ENCODE assay signal across 15 cellular contexts in genomic region chr6:31592396-31592771, GRCh38. TPM values are rescaled to one million over a fixed set of nuclear protein-coding genes. Genes with fewer than 3 reads are reported as not detected.
DNase-seq lines count a peak whose midpoint lies in the region; ATAC-seq and TF ChIP-seq lines count a peak whose summit lies in the region.
"Had no signal": no experiment of that assay in that cellular context is flagged by ENCODE, and none has a peak within 500 bp of the region (broad histone marks: within the 10 kb centered on the region; RNA-seq: fewer than 3 reads in every experiment).

No MANE protein-coding gene starts in this region.

- H3K27ac ChIP-seq in BLaER1 treated with 17β-estradiol and CSF1 and Interleukin-3, amounts not matched to agents 10 nM and 100 nM, result peak overlapping the region in 9 of 11 experiments; percentile 2 to 67 (median 51); a peak in 15 of 22 replicates
- H3K27ac ChIP-seq: SK-N-MC had no signal

- H3K4me3 ChIP-seq in BLaER1 treated with 17β-estradiol and CSF1 and Interleukin-3, amounts not matched to agents 10 nM and 100 nM, result 0 out of 20 replicates have a peak overlapping the region, but pooled peaks of 1 of the 10 experiments have one; percentile 11
- H3K4me3 ChIP-seq in GM12875 (ENCODE audit: low read depth, low read length), result peak overlapping the region; percentile 36
- H3K4me3 ChIP-seq in HAP-1, result no peak overlapping the region
- H3K4me3 ChIP-seq: SK-N-MC had no signal

- H3K27ac Mint-ChIP-seq in activated CD4-positive, alpha-beta memory T cell treated with anti-CD3 and anti-CD28 coated beads, Interleukin-2, amount 10 ng/mL, durations not matched to agents 7 days and 5 days, result peak overlapping the region; percentile 89
- peak overlapping the region; percentile 90 for H3K27ac Mint-ChIP-seq in memory B cell

- peak; percentile 3 for ATAC-seq in memory B cell (ENCODE audit: low read depth)
- no peak for ATAC-seq in HG02852 (IDR thresholded peaks at IDR 0.05; ENCODE audit: unreplicated experiment)
- ATAC-seq in HG02973 (IDR thresholded peaks at IDR 0.05; ENCODE audit: unreplicated experiment), result no peak

- H3K4me1 Mint-ChIP-seq in activated CD4-positive, alpha-beta memory T cell treated with anti-CD3 and anti-CD28 coated beads, Interleukin-2, amount 10 ng/mL, durations not matched to agents 7 days and 5 days, result peaks cover 74% of the 10 kb centered on the region
- peaks cover 38% of the 10 kb centered on the region for H3K4me1 Mint-ChIP-seq in memory B cell

- no peak for DNase-seq in activated CD4-positive, alpha-beta memory T cell treated with anti-CD3 and anti-CD28 coated beads, Interleukin-2, amount 10 ng/mL, durations not matched to agents 7 days and 5 days
- DNase-seq in memory B cell (ENCODE audit: low spot score in 2 of 2) (no peak), NCI-H2227 treated with DMSO at 0.1 percent for 48 hours (lab: John Stamatoyannopoulos, UW) (no peak), HAP-1 (ENCODE audit: low spot score in 2 of 2) (no peak)
- DNase-seq: AML-193, aorta, mammary epithelial cell, NCI-H1105 had no signal

- H3K4me1 ChIP-seq in BLaER1 treated with 17β-estradiol and CSF1 and Interleukin-3, amounts not matched to agents 10 nM and 100 nM, result peaks cover 44 to 69% (median 54%) of the 10 kb centered on the region in 10 experiments
- no peaks in the 10 kb centered on the region for H3K4me1 ChIP-seq in HAP-1

- peaks cover 0 to 14% (median 8%) of the 10 kb centered on the region in 11 experiments; a peak in 11 of 22 replicates for H3K9me3 ChIP-seq in BLaER1 treated with 17β-estradiol and CSF1 and Interleukin-3, amounts not matched to agents 10 nM and 100 nM (replicated peaks in 1 of 11)
- H3K9me3 ChIP-seq in HAP-1, result no peaks in the 10 kb centered on the region

- H3K9me3 Mint-ChIP-seq in activated CD4-positive, alpha-beta memory T cell treated with anti-CD3 and anti-CD28 coated beads, Interleukin-2, amount 10 ng/mL, durations not matched to agents 7 days and 5 days, result no peaks in the 10 kb centered on the region
- no peaks in the 10 kb centered on the region for H3K9me3 Mint-ChIP-seq in memory B cell

- POLR2A ChIA-PET in activated CD4-positive, alpha-beta memory T cell treated with anti-CD3 and anti-CD28 coated beads, Interleukin-2, amount 10 ng/mL, durations not matched to agents 7 days and 5 days (lab: Charles Lee), result interaction anchor here (0.7 to 36.9 kb wide), 9 partner anchors 20 to 785 kb away, joined by 3 to 1578 read pairs (median 6); partner anchors contain the start of genes ATP6V1G2, DDX39B, GPANK1 and LSM2

- in situ Hi-C loops in HAP-1 (cut with MboI; ENCODE audit: low sequenced_read_pairs), result loop anchor here (5.0 kb wide), 1 partner anchor 45 kb away; the partner anchor contains the start of genes ATP6V1G2 and NFKBIL1

- H3K36me3 ChIP-seq in BLaER1 treated with 17β-estradiol and CSF1 and Interleukin-3, amounts not matched to agents 10 nM and 100 nM, result peaks cover 0 to 10% (median 0%) of the 10 kb centered on the region in 11 experiments; a peak in 5 of 22 replicates
- no peaks in the 10 kb centered on the region for H3K36me3 ChIP-seq in HAP-1 (replicated peaks)

- H3K9ac ChIP-seq in BLaER1 treated with 17β-estradiol and CSF1 and Interleukin-3, amounts not matched to agents 10 nM and 100 nM, result peak overlapping the region in 6 of 11 experiments; percentile 9 to 53 (median 31); a peak in 6 of 22 replicates

- peaks cover 20% of the 10 kb centered on the region for H3K36me3 Mint-ChIP-seq in activated CD4-positive, alpha-beta memory T cell treated with anti-CD3 and anti-CD28 coated beads, Interleukin-2, amount 10 ng/mL, durations not matched to agents 7 days and 5 days (ENCODE audit: low read depth)
- peaks cover 10% of the 10 kb centered on the region for H3K36me3 Mint-ChIP-seq in memory B cell

- CTCF ChIA-PET in activated CD4-positive, alpha-beta memory T cell treated with anti-CD3 and anti-CD28 coated beads, Interleukin-2, amount 10 ng/mL, durations not matched to agents 7 days and 5 days (lab: Charles Lee), result interaction anchor here (1.1 to 13.2 kb wide), 4 partner anchors 11 to 98 kb away, joined by 3 to 751 read pairs (median 323); partner anchors contain the start of genes ATP6V1G2, DDX39B, LST1 and LTB

- peak overlapping the region; percentile 50 to 84 (median 70) for H3K4me2 ChIP-seq in BLaER1 treated with 17β-estradiol and CSF1 and Interleukin-3, amounts not matched to agents 10 nM and 100 nM

- TF ChIP-seq CTCF in GM12875 (IDR thresholded peaks at IDR 0.05; ENCODE audit: borderline replicate concordance, insufficient read depth, low read depth, low read length), result no peak

- no peaks in the 10 kb centered on the region for H3K27me3 Mint-ChIP-seq in activated CD4-positive, alpha-beta memory T cell treated with anti-CD3 and anti-CD28 coated beads, Interleukin-2, amount 10 ng/mL, durations not matched to agents 7 days and 5 days
- no peaks in the 10 kb centered on the region for H3K27me3 Mint-ChIP-seq in memory B cell

- H3K4me3 Mint-ChIP-seq in activated CD4-positive, alpha-beta memory T cell treated with anti-CD3 and anti-CD28 coated beads, Interleukin-2, amount 10 ng/mL, durations not matched to agents 7 days and 5 days, result peak overlapping the region; percentile 61
- peak overlapping the region; percentile 84 for H3K4me3 Mint-ChIP-seq in memory B cell

- no peaks in the 10 kb centered on the region for H4K20me1 ChIP-seq in BLaER1 treated with 17β-estradiol and CSF1 and Interleukin-3, amounts not matched to agents 10 nM and 100 nM

- H3K27me3 ChIP-seq in BLaER1 treated with 17β-estradiol and CSF1 and Interleukin-3, amounts not matched to agents 10 nM and 100 nM, result no peaks in the 10 kb centered on the region
- no peaks in the 10 kb centered on the region for H3K27me3 ChIP-seq in HAP-1 (ENCODE audit: low read depth)

RNA-seq across cellular contexts. Expression of gene NCR3, which starts 0.4 kb away (rescaled TPM):
- total RNA-seq in activated CD4-positive, alpha-beta memory T cell treated with anti-CD3 and anti-CD28 coated beads, Interleukin-2, amount 10 ng/mL, durations not matched to agents 7 days and 5 days, result 10 to 100 TPM; 76.4 to 78.3 TPM
- total RNA-seq: aorta, Daoy, mammary epithelial cell, osteoblast had no signal

RNA-seq across cellular contexts. Expression of gene LST1, which starts 6.3 kb away (rescaled TPM):
- 10 to 100 TPM; 69.8 to 74.5 TPM for total RNA-seq in activated CD4-positive, alpha-beta memory T cell treated with anti-CD3 and anti-CD28 coated beads, Interleukin-2, amount 10 ng/mL, durations not matched to agents 7 days and 5 days
- total RNA-seq: mammary epithelial cell, osteoblast had no signal

RNA-seq across cellular contexts. Expression of gene LTB, which starts 10.2 kb away (rescaled TPM):
- 1,000 to 10,000 TPM; 1,185 to 1,194 TPM for total RNA-seq in activated CD4-positive, alpha-beta memory T cell treated with anti-CD3 and anti-CD28 coated beads, Interleukin-2, amount 10 ng/mL, durations not matched to agents 7 days and 5 days
- total RNA-seq: osteoblast had no signal

RNA-seq across cellular contexts. Expression of gene TNF, which starts 17.0 kb away (rescaled TPM):
- total RNA-seq in activated CD4-positive, alpha-beta memory T cell treated with anti-CD3 and anti-CD28 coated beads, Interleukin-2, amount 10 ng/mL, durations not matched to agents 7 days and 5 days, result 100 to 1,000 TPM; 124 to 130 TPM
- total RNA-seq: osteoblast had no signal

RNA-seq across cellular contexts. Expression of gene LTA, which starts 20.3 kb away (rescaled TPM):
- total RNA-seq in activated CD4-positive, alpha-beta memory T cell treated with anti-CD3 and anti-CD28 coated beads, Interleukin-2, amount 10 ng/mL, durations not matched to agents 7 days and 5 days, result 10 to 100 TPM; 37.2 to 38.4 TPM
- total RNA-seq: aorta, mammary epithelial cell, osteoblast had no signal
